Comparison of ENCODE assay signal across 7 cellular contexts in genomic region chr2:96116424-96116878, GRCh38. TPM values are rescaled to one million over a fixed set of nuclear protein-coding genes. Genes with fewer than 3 reads are reported as not detected.
DNase-seq lines count a peak whose midpoint lies in the region; ATAC-seq, FAIRE-seq and TF ChIP-seq lines count a peak whose summit lies in the region.

Gene ADRA2B, minus strand, starts transcription at chr2:96116571. Its CDS starts 422 bp downstream, at chr2:96116149.

- intact Hi-C loops in OCI-LY7 (cut with micrococcal nuclease; ENCODE audit: unreplicated experiment), result loop anchor here (2.0 kb wide), 1 partner anchor 124 kb away; no protein-coding TSS in a partner anchor
- intact Hi-C loops in right cardiac atrium (cut with DNase I), result loop anchor here (5.0 to 10.0 kb wide), 3 partner anchors 44 to 122 kb away; partner anchors contain the start of gene ANKRD36C (in 1 of the 4)

- POLR2A ChIA-PET in OCI-LY7 (lab: Charles Lee), result no interaction called here

- peak within 1 kb of the TSS; percentile 67 for H2AFZ ChIP-seq in OCI-LY7 (ENCODE audit: low read length)

- H3K4me3 ChIP-seq in OCI-LY7 (ENCODE audit: low read depth, low read length, poor library complexity, severe bottlenecking) (peak within 1 kb of the TSS; percentile 70), right cardiac atrium (ENCODE audit: low read length) (peak within 1 kb of the TSS; percentile 75), small intestine (ENCODE audit: low read depth in 1 of 2, low read length in 2 of 2) (peak within 1 kb of the TSS; percentile 38 to 61)

- under 1% methylated on average over 63 of the region's 64 CpGs for WGBS in right cardiac atrium
- 0 to 2% (median 1%) methylated on average over 8 to 64 of the region's 64 CpGs for WGBS in small intestine, 3 donors

- H3K27ac ChIP-seq in OCI-LY7 (ENCODE audit: low read depth, low read length, poor library complexity, severe bottlenecking), result no peak within 1 kb of the TSS
- no peak within 1 kb of the TSS for H3K27ac ChIP-seq in right cardiac atrium (ENCODE audit: low read length)
- no peak within 1 kb of the TSS for H3K27ac ChIP-seq in small intestine (ENCODE audit: low read depth in 1 of 2, low read length in 1 of 2)

- ATAC-seq in GM18907 (IDR thresholded peaks at IDR 0.05; ENCODE audit: unreplicated experiment) (peak; percentile 57), HG02970 (IDR thresholded peaks at IDR 0.05; ENCODE audit: low FRiP score, unreplicated experiment) (peak; percentile 47), right cardiac atrium (peak; percentile 41 to 57)

- H3K79me2 ChIP-seq in OCI-LY7 (ENCODE audit: insufficient read depth, low read depth, low read length), result no peaks in the 10 kb centered on the region

- H3K4me1 ChIP-seq in OCI-LY7 (ENCODE audit: insufficient read depth, low read length, poor library complexity, severe bottlenecking) (peaks cover 18% of the 10 kb centered on the region), right cardiac atrium (ENCODE audit: control insufficient read depth, insufficient read depth, low read length) (no peaks in the 10 kb centered on the region), small intestine (ENCODE audit: control insufficient read depth in 2 of 2, insufficient read depth in 1 of 2, low read depth in 1 of 2, low read length in 1 of 2) (peaks cover 0 to 2% of the 10 kb centered on the region in 2 donors)

- H3K4me2 ChIP-seq in OCI-LY7 (ENCODE audit: low read length), result peak within 1 kb of the TSS; percentile 79

- no TSS peak for BruUV-seq in OCI-LY7 (replicated peaks; lab: Mats Ljungman, UMichigan)

- DNase-seq in OCI-LY7 (ENCODE audit: low spot score) (peak; percentile 44), right cardiac atrium (peak; percentile 54 to 81 (median 76)), small intestine (peak; percentile 80), midbrain (lab: John Stamatoyannopoulos, UW) (no peak)
- peak in 3 of 4 experiments; percentile 33 to 72 (median 46) for DNase-seq in activated naive CD4-positive, alpha-beta T cell (lab: John Stamatoyannopoulos, UW)

- TF ChIP-seq CTCF in OCI-LY7 (conservative IDR thresholded peaks at IDR 0.05; ENCODE audit: low read length), result no peak

- H3K9me2 ChIP-seq in OCI-LY7 (ENCODE audit: insufficient read depth, low read length), result no peaks in the 10 kb centered on the region

- CTCF ChIA-PET in OCI-LY7 (lab: Charles Lee; ENCODE audit: unreplicated experiment), result no interaction called here

- H3K9me3 ChIP-seq in OCI-LY7 (ENCODE audit: low read length), result no peaks in the 10 kb centered on the region
- H3K9me3 ChIP-seq in right cardiac atrium (ENCODE audit: control insufficient read depth, low read length), result no peaks in the 10 kb centered on the region
- no peaks in the 10 kb centered on the region for H3K9me3 ChIP-seq in small intestine (ENCODE audit: control insufficient read depth, low read depth)

- H3K36me3 ChIP-seq in OCI-LY7 (ENCODE audit: insufficient read depth, low read length), result no peaks in the 10 kb centered on the region
- H3K36me3 ChIP-seq in small intestine (ENCODE audit: control insufficient read depth in 2 of 2, insufficient read depth in 2 of 2, low read length in 2 of 2), result no peaks in the 10 kb centered on the region

- H3K27me3 ChIP-seq in right cardiac atrium (ENCODE audit: control insufficient read depth, insufficient read depth) (no peaks in the 10 kb centered on the region), small intestine (ENCODE audit: control insufficient read depth in 2 of 2, insufficient read depth in 2 of 2, low read length in 2 of 2) (peaks cover 0 to 8% of the 10 kb centered on the region in 2 donors)

- no peaks in the 10 kb centered on the region for H4K20me1 ChIP-seq in OCI-LY7 (ENCODE audit: insufficient read depth, low read length)

- no peak for FAIRE-seq in small intestine (lab: Jason Lieb, UNC)

RNA-seq across cellular contexts. Expression of gene ADRA2B, which starts in this region (rescaled TPM):
- 0.06 TPM in 1 of 2 replicates, not detected in the other for total RNA-seq in OCI-LY7 (2014; rRNA removed; shearing (Covaris generic))
- total RNA-seq in OCI-LY7 (2022) (0.11 TPM in 1 of 2 replicates, not detected in the other), right cardiac atrium (under 1 TPM; 0.11 to 0.91 (median 0.66) TPM)
- polyA plus RNA-seq in right cardiac atrium (2.2 TPM), small intestine (1 to 10 TPM in 1 of 3 donors, not detected in 2; 1.5 TPM)

Comparison
In these comparisons a context has a peak if more than half of its experiments do, and no peak if none do; other contexts are left out.
1. Peak in DNase-seq, H3K4me3 ChIP-seq and H3K4me2 ChIP-seq in OCI-LY7; RNA of the gene not detected or under 1 TPM.